8 cellular contexts compared by ENCODE assay signal in the genomic region with DNA sequence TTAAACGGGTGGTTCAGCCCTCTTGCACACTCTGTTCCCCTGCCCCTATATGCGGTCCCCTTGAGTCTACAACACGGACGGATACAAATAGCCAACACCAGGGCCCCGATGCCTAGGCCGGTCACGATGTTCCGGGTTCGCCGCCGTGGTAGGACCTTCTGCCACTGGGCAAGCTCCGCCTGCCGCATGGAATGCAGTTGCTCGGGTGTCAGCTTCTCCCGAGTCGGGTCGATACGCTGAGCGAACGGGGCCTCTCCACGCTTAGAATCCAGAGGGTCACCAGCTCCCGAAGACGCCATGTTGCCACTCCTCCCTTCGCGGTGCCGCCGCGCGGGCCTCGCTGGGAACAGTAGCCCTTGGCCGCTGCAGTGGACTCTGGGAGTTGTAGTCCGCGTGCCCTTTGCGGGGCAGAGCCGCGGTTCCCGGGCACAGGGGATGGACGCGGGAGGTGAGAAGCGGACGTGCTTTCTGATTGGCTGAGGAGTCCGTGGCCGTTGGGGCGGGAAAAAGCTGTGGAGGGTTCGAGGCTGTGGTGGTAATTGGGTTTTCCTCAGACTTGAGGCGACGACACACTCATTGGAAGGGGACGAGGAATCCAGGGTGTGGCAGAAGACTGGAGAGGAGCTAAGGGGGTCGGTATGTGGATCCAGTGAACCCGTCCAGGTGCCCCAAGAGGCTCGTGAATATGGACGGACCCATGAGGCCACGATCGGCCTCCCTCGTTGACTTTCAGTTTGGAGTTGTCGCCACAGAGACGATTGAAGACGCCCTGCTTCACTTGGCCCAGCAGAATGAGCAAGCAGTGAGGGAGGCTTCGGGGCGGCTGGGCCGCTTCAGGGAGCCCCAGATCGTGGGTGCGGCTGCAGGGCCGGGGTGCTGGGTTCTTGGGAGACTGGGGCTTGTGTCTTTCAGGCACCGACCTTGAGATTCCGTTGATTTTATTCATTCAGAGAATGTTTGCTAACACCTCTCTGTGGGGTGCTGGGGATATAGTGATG. TPM values are rescaled to one million over a fixed set of nuclear protein-coding genes. Genes with fewer than 3 reads are reported as not detected.
DNase-seq lines count a peak whose midpoint lies in the region; ATAC-seq and TF ChIP-seq lines count a peak whose summit lies in the region.

Gene CNTD1 (plus strand): TSS at position 479 of the 998 bp plus-strand sequence. CDS start 207 bp downstream, at position 686.
Gene COA3 (minus strand): TSS at position 322 of the 998 bp plus-strand sequence. CDS start 23 bp downstream, at position 299.

- H3K27me3 ChIP-seq in neutrophil (peaks cover 15% of the 10 kb centered on the region), subcutaneous abdominal adipose tissue (ENCODE audit: control insufficient read depth in 5 of 5, insufficient read depth in 4 of 5, low read length in 5 of 5) (no peaks in the 10 kb centered on the region)

- peak within 1 kb of the TSS; percentile 62 for H3K27ac Mint-ChIP-seq in activated naive CD4-positive, alpha-beta T cell treated with anti-CD3 and anti-CD28 coated beads for 36 hours

- H3K4me1 ChIP-seq in neutrophil (ENCODE audit: control insufficient read depth in 1 of 2, insufficient read depth in 1 of 2, low read depth in 1 of 2, low read length in 1 of 2) (peaks cover 13% of the 10 kb centered on the region in 2 experiments), subcutaneous abdominal adipose tissue (ENCODE audit: control insufficient read depth in 5 of 5, insufficient read depth in 5 of 5, low read length in 5 of 5) (peaks cover 8 to 23% (median 21%) of the 10 kb centered on the region in 5 donors)

- peaks cover 3% of the 10 kb centered on the region for H3K36me3 Mint-ChIP-seq in activated naive CD4-positive, alpha-beta T cell treated with anti-CD3 and anti-CD28 coated beads for 36 hours (ENCODE audit: low read depth)

- H3K9ac ChIP-seq in subcutaneous abdominal adipose tissue (ENCODE audit: low read length in 5 of 5) = peak within 1 kb of the TSS; percentile 75 to 100 (median 91)

- H3K36me3 ChIP-seq in neutrophil (no peaks in the 10 kb centered on the region), subcutaneous abdominal adipose tissue (ENCODE audit: control insufficient read depth in 5 of 5, insufficient read depth in 5 of 5, low read length in 5 of 5) (peaks cover 0 to 12% (median 3%) of the 10 kb centered on the region in 5 donors)

- in situ Hi-C loops in SK-MEL-5 (cut with HindIII; ENCODE audit: low pct_unique_long_range_greater_than_20kb, low sequenced_read_pairs) = no loop called here

- H3K27me3 Mint-ChIP-seq in activated naive CD4-positive, alpha-beta T cell treated with anti-CD3 and anti-CD28 coated beads for 36 hours (ENCODE audit: low read depth) = no peaks in the 10 kb centered on the region

- H3K9me3 ChIP-seq in neutrophil (no peaks in the 10 kb centered on the region), subcutaneous abdominal adipose tissue (ENCODE audit: control insufficient read depth in 5 of 5, low read length in 5 of 5) (no peaks in the 10 kb centered on the region)

- peak within 1 kb of the TSS; percentile 36 for H3K27ac ChIP-seq in neutrophil
- H3K27ac ChIP-seq in subcutaneous abdominal adipose tissue (ENCODE audit: low read depth, low read length) = peak within 1 kb of the TSS; percentile 74

- peaks cover 2% of the 10 kb centered on the region for H3K9me3 Mint-ChIP-seq in activated naive CD4-positive, alpha-beta T cell treated with anti-CD3 and anti-CD28 coated beads for 36 hours

- intact Hi-C loops in activated naive CD4-positive, alpha-beta T cell treated with anti-CD3 and anti-CD28 coated beads for 36 hours (cut with micrococcal nuclease) = loop anchor here (1.0 to 2.0 kb wide), 3 partner anchors 26 to 54 kb away; partner anchors contain the start of genes BECN1, EZH1 and PSME3

- no peak for TF ChIP-seq CTCF in neutrophil (IDR thresholded peaks at IDR 0.05)

- H3K4me3 Mint-ChIP-seq in activated naive CD4-positive, alpha-beta T cell treated with anti-CD3 and anti-CD28 coated beads for 36 hours = peak within 1 kb of the TSS; percentile 91

- DNase-seq in COLO668 (lab: John Stamatoyannopoulos, UW; ENCODE audit: unreplicated experiment) = peak; percentile 83
- peak; percentile 85 for DNase-seq in M059J (ENCODE audit: low read depth)
- peak; percentile 91 for DNase-seq in SK-MEL-5 (ENCODE audit: low read depth, low spot score)
- DNase-seq in activated naive CD4-positive, alpha-beta T cell treated with anti-CD3 and anti-CD28 coated beads for 36 hours = peak; percentile 90
- peak; percentile 79 for DNase-seq in germinal center (ENCODE audit: low spot score)

- CTCF ChIA-PET in activated naive CD4-positive, alpha-beta T cell treated with anti-CD3 and anti-CD28 coated beads for 36 hours (lab: Charles Lee) = interaction anchor here (0.7 to 1.3 kb wide), 3 partner anchors 25 to 35 kb away, joined by 3 to 6 read pairs (median 3); partner anchors contain the start of gene BECN1

- peaks cover 21% of the 10 kb centered on the region for H3K4me1 Mint-ChIP-seq in activated naive CD4-positive, alpha-beta T cell treated with anti-CD3 and anti-CD28 coated beads for 36 hours (ENCODE audit: low read depth)

- peak; percentile 54 for ATAC-seq in GM21360 (IDR thresholded peaks at IDR 0.05; ENCODE audit: unreplicated experiment)

- H3K4me3 ChIP-seq in neutrophil (ENCODE audit: low read depth in 1 of 2, low read length in 1 of 2) (peak within 1 kb of the TSS; percentile 68 to 74), subcutaneous abdominal adipose tissue (ENCODE audit: low read depth in 1 of 5, low read length in 5 of 5) (peak within 1 kb of the TSS; percentile 88 to 99 (median 98))

RNA-seq across cellular contexts. Expression of gene CNTD1, which starts in this region (rescaled TPM):
- total RNA-seq in M059J (2014; rRNA removed; shearing (Covaris generic)) = 0.20 TPM in 1 of 2 replicates, not detected in the other
- total RNA-seq in SK-MEL-5 (2014; rRNA removed; shearing (Covaris generic)) = 0.05 and 0.37 TPM in 2 replicates
- polyA plus RNA-seq in SK-MEL-5 (2015; cell fraction: cytosol; rRNA removed) = not detected in 2 replicates
- polyA plus RNA-seq in SK-MEL-5 (2015; cell fraction: nucleus; rRNA removed) = not detected in 2 replicates
- not detected for total RNA-seq in activated naive CD4-positive, alpha-beta T cell treated with anti-CD3 and anti-CD28 coated beads for 36 hours

RNA-seq across cellular contexts. Expression of gene COA3, which starts in this region (rescaled TPM):
- 95.0 and 99.0 TPM in 2 replicates for total RNA-seq in M059J (2014; rRNA removed; shearing (Covaris generic))
- total RNA-seq in SK-MEL-5 (2014; rRNA removed; shearing (Covaris generic)) = 123 and 145 TPM in 2 replicates
- 79.9 and 98.0 TPM in 2 replicates for polyA plus RNA-seq in SK-MEL-5 (2015; cell fraction: cytosol; rRNA removed)
- 10.7 and 17.0 TPM in 2 replicates for polyA plus RNA-seq in SK-MEL-5 (2015; cell fraction: nucleus; rRNA removed)
- total RNA-seq in activated naive CD4-positive, alpha-beta T cell treated with anti-CD3 and anti-CD28 coated beads for 36 hours = 10 to 100 TPM; 23.7 to 24.4 TPM

Comparison
In these comparisons a context has a peak if more than half of its experiments do, and no peak if none do; other contexts are left out.
1. Peak in every context shown above with its lines: DNase-seq, ATAC-seq, H3K4me3 ChIP-seq and H3K27ac ChIP-seq.